Comparison of ENCODE assay signal across 2 cellular contexts in the genomic region with DNA sequence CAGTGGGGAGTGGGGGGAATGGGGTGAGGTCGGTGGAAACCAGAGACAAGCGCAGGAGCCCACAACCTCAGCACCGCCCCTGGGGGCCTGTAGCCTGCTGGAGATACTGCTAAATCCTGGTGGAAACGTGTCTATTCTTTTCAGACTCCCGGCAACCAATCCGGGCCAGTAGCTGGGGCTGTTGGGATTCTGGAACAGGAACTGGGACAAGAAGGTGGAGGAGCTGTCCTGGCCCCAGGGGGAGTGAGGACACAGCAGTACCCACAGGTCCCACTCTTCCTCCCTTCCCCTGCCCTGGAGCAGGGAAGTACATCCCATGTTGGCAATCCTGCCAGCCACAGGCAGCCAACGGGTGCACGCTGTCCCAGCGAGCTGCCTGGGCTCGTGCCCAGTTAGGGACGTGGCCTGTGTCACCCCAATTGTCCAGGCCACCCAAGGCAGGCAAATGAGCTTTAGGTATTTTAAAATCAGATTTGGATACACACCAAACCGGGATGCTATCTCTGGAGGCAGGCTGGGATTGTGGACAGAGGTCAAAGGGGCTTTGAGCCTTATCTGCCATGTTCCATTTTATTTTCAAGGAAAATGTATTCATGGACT.
TF ChIP-seq lines count a peak whose summit lies in the region.

No MANE protein-coding gene starts in this region.

TF ChIP-seq in IMR-90, 13 proteins besides CTCF, POLR2A, EP300 and RAD21:
- TF ChIP-seq FOS (IDR thresholded peaks at IDR 0.05; ENCODE audit: low read depth, low read length) (no peak), SMC3 (IDR thresholded peaks at IDR 0.05; ENCODE audit: low read depth, low read length) (no peak), MXI1 (IDR thresholded peaks at IDR 0.05; ENCODE audit: borderline replicate concordance, low read depth, low read length) (no peak), CHD1 (IDR thresholded peaks at IDR 0.05; ENCODE audit: low read depth, low read length) (no peak), BHLHE40 (IDR thresholded peaks at IDR 0.05; ENCODE audit: low read depth, low read length) (no peak), RCOR1 (IDR thresholded peaks at IDR 0.05; ENCODE audit: insufficient replicate concordance, low read length) (no peak), RFX5 (IDR thresholded peaks at IDR 0.05; ENCODE audit: low read depth, low read length) (no peak), CEBPB (IDR thresholded peaks at IDR 0.05; ENCODE audit: low read depth, low read length) (no peak), MAZ (IDR thresholded peaks at IDR 0.05; ENCODE audit: borderline replicate concordance, low read depth, low read length) (no peak), MAFK (IDR thresholded peaks at IDR 0.05; ENCODE audit: low read depth, low read length) (no peak), NFE2L2 (IDR thresholded peaks at IDR 0.05; ENCODE audit: low read depth, low read length) (no peak)
- TF ChIP-seq, protein P1, sequence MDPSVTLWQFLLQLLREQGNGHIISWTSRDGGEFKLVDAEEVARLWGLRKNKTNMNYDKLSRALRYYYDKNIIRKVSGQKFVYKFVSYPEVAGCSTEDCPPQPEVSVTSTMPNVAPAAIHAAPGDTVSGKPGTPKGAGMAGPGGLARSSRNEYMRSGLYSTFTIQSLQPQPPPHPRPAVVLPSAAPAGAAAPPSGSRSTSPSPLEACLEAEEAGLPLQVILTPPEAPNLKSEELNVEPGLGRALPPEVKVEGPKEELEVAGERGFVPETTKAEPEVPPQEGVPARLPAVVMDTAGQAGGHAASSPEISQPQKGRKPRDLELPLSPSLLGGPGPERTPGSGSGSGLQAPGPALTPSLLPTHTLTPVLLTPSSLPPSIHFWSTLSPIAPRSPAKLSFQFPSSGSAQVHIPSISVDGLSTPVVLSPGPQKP (IDR thresholded peaks at IDR 0.05; ENCODE audit: borderline replicate concordance, low read depth, low read length), result no peak
- TF ChIP-seq, protein P2, sequence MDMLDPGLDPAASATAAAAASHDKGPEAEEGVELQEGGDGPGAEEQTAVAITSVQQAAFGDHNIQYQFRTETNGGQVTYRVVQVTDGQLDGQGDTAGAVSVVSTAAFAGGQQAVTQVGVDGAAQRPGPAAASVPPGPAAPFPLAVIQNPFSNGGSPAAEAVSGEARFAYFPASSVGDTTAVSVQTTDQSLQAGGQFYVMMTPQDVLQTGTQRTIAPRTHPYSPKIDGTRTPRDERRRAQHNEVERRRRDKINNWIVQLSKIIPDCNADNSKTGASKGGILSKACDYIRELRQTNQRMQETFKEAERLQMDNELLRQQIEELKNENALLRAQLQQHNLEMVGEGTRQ (IDR thresholded peaks at IDR 0.05; ENCODE audit: low read depth, low read length), result no peak

TF ChIP-seq in HepG2, 621 proteins besides CTCF, POLR2A, EP300 and RAD21 (continues in another document):
- TF ChIP-seq DNMT1 (CRISPR knock-in tag; IDR thresholded peaks at IDR 0.05) (peak; percentile 48; the same call in 1 of the 2 replicates), SOX6 (IDR thresholded peaks at IDR 0.05) (no peak), SOX6 (CRISPR knock-in tag; IDR thresholded peaks at IDR 0.05) (0 out of 2 replicates have a peak, but pooled peaks have one; percentile 8), HIVEP1 (CRISPR knock-in tag; IDR thresholded peaks at IDR 0.05) (0 out of 2 replicates have a peak, but pooled peaks have one; percentile 31), MED8 (CRISPR knock-in tag; IDR thresholded peaks at IDR 0.05; ENCODE audit: insufficient replicate concordance) (peak; percentile 24), ZNF878 (CRISPR knock-in tag; IDR thresholded peaks at IDR 0.05) (no peak), ZNF354B (CRISPR knock-in tag; IDR thresholded peaks at IDR 0.05) (no peak), BORCS8-MEF2B (CRISPR knock-in tag; IDR thresholded peaks at IDR 0.05) (peak; percentile 41; the same call in 1 of the 2 replicates), IKZF4 (CRISPR knock-in tag; IDR thresholded peaks at IDR 0.05; ENCODE audit: borderline replicate concordance, low read depth, not compliant biosample characterization) (no peak), SALL2 (CRISPR knock-in tag; IDR thresholded peaks at IDR 0.05) (no peak), POLR2AphosphoS2 (IDR thresholded peaks at IDR 0.05; ENCODE audit: low read depth, low read length) (no peak), ZNF274 (CRISPR knock-in tag; IDR thresholded peaks at IDR 0.05) (peak; percentile 40; the same call in 1 of the 2 replicates), ZNF749 (CRISPR knock-in tag; IDR thresholded peaks at IDR 0.05; ENCODE audit: borderline replicate concordance) (no peak), HNRNPL (IDR thresholded peaks at IDR 0.05; ENCODE audit: low read depth, low read length) (peak; percentile 76; the same call in 1 of the 2 replicates), CBX5 (CRISPR knock-in tag; IDR thresholded peaks at IDR 0.05; ENCODE audit: borderline replicate concordance) (no peak), ADNP (CRISPR knock-in tag; IDR thresholded peaks at IDR 0.05) (no peak), KDM1A (CRISPR knock-in tag; IDR thresholded peaks at IDR 0.05) (no peak), ZSCAN25 (CRISPR knock-in tag; IDR thresholded peaks at IDR 0.05) (0 out of 2 replicates have a peak, but pooled peaks have one; percentile 20), ZNF333 (CRISPR knock-in tag; IDR thresholded peaks at IDR 0.05; ENCODE audit: borderline replicate concordance) (no peak; the same call in 1 of the 2 replicates), TMF1 (CRISPR knock-in tag; IDR thresholded peaks at IDR 0.05; ENCODE audit: low read depth) (no peak), HNRNPUL1 (IDR thresholded peaks at IDR 0.05; ENCODE audit: low read depth, low read length) (no peak), POGZ (CRISPR knock-in tag; IDR thresholded peaks at IDR 0.05) (0 out of 2 replicates have a peak, but pooled peaks have one; percentile 14), ZNF709 (CRISPR knock-in tag; IDR thresholded peaks at IDR 0.05) (no peak; the same call in 1 of the 2 replicates), AGO1 (IDR thresholded peaks at IDR 0.05; ENCODE audit: low read depth, low read length, poor library complexity, severe bottlenecking) (no peak), NFE2L1 (CRISPR knock-in tag; IDR thresholded peaks at IDR 0.05; ENCODE audit: borderline replicate concordance) (no peak), KMT2A (CRISPR knock-in tag; IDR thresholded peaks at IDR 0.05) (no peak), ZNF607 (CRISPR knock-in tag; IDR thresholded peaks at IDR 0.05; ENCODE audit: borderline replicate concordance) (0 out of 2 replicates have a peak, but pooled peaks have one; percentile 2)
- TF ChIP-seq, protein P3, sequence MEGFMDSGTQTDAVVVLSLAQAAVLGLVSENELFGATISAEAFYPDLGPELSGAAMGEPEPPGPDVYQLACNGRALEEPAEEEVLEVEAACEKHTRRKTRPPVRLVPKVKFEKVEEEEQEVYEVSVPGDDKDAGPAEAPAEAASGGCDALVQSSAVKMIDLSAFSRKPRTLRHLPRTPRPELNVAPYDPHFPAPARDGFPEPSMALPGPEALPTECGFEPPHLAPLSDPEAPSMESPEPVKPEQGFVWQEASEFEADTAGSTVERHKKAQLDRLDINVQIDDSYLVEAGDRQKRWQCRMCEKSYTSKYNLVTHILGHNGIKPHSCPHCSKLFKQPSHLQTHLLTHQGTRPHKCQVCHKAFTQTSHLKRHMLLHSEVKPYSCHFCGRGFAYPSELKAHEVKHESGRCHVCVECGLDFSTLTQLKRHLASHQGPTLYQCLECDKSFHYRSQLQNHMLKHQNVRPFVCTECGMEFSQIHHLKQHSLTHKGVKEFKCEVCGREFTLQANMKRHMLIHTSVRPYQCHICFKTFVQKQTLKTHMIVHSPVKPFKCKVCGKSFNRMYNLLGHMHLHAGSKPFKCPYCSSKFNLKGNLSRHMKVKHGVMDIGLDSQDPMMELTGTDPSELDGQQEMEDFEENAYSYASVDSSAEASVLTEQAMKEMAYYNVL (CRISPR knock-in tag; IDR thresholded peaks at IDR 0.05; ENCODE audit: borderline replicate concordance), result 0 out of 2 replicates have a peak, but pooled peaks have one; percentile 31
- TF ChIP-seq, protein P4, sequence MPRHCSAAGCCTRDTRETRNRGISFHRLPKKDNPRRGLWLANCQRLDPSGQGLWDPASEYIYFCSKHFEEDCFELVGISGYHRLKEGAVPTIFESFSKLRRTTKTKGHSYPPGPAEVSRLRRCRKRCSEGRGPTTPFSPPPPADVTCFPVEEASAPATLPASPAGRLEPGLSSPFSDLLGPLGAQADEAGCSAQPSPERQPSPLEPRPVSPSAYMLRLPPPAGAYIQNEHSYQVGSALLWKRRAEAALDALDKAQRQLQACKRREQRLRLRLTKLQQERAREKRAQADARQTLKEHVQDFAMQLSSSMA (CRISPR knock-in tag; IDR thresholded peaks at IDR 0.05), result 0 out of 2 replicates have a peak, but pooled peaks have one; percentile 48
- TF ChIP-seq, protein P5, sequence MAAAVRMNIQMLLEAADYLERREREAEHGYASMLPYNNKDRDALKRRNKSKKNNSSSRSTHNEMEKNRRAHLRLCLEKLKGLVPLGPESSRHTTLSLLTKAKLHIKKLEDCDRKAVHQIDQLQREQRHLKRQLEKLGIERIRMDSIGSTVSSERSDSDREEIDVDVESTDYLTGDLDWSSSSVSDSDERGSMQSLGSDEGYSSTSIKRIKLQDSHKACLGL (CRISPR knock-in tag; IDR thresholded peaks at IDR 0.05), result 0 out of 2 replicates have a peak, but pooled peaks have one; percentile 47
- TF ChIP-seq, protein P6, sequence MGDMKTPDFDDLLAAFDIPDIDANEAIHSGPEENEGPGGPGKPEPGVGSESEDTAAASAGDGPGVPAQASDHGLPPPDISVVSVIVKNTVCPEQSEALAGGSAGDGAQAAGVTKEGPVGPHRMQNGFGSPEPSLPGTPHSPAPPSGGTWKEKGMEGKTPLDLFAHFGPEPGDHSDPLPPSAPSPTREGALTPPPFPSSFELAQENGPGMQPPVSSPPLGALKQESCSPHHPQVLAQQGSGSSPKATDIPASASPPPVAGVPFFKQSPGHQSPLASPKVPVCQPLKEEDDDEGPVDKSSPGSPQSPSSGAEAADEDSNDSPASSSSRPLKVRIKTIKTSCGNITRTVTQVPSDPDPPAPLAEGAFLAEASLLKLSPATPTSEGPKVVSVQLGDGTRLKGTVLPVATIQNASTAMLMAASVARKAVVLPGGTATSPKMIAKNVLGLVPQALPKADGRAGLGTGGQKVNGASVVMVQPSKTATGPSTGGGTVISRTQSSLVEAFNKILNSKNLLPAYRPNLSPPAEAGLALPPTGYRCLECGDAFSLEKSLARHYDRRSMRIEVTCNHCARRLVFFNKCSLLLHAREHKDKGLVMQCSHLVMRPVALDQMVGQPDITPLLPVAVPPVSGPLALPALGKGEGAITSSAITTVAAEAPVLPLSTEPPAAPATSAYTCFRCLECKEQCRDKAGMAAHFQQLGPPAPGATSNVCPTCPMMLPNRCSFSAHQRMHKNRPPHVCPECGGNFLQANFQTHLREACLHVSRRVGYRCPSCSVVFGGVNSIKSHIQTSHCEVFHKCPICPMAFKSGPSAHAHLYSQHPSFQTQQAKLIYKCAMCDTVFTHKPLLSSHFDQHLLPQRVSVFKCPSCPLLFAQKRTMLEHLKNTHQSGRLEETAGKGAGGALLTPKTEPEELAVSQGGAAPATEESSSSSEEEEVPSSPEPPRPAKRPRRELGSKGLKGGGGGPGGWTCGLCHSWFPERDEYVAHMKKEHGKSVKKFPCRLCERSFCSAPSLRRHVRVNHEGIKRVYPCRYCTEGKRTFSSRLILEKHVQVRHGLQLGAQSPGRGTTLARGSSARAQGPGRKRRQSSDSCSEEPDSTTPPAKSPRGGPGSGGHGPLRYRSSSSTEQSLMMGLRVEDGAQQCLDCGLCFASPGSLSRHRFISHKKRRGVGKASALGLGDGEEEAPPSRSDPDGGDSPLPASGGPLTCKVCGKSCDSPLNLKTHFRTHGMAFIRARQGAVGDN (CRISPR knock-in tag; IDR thresholded peaks at IDR 0.05), result peak; percentile 75
- TF ChIP-seq, protein P7, sequence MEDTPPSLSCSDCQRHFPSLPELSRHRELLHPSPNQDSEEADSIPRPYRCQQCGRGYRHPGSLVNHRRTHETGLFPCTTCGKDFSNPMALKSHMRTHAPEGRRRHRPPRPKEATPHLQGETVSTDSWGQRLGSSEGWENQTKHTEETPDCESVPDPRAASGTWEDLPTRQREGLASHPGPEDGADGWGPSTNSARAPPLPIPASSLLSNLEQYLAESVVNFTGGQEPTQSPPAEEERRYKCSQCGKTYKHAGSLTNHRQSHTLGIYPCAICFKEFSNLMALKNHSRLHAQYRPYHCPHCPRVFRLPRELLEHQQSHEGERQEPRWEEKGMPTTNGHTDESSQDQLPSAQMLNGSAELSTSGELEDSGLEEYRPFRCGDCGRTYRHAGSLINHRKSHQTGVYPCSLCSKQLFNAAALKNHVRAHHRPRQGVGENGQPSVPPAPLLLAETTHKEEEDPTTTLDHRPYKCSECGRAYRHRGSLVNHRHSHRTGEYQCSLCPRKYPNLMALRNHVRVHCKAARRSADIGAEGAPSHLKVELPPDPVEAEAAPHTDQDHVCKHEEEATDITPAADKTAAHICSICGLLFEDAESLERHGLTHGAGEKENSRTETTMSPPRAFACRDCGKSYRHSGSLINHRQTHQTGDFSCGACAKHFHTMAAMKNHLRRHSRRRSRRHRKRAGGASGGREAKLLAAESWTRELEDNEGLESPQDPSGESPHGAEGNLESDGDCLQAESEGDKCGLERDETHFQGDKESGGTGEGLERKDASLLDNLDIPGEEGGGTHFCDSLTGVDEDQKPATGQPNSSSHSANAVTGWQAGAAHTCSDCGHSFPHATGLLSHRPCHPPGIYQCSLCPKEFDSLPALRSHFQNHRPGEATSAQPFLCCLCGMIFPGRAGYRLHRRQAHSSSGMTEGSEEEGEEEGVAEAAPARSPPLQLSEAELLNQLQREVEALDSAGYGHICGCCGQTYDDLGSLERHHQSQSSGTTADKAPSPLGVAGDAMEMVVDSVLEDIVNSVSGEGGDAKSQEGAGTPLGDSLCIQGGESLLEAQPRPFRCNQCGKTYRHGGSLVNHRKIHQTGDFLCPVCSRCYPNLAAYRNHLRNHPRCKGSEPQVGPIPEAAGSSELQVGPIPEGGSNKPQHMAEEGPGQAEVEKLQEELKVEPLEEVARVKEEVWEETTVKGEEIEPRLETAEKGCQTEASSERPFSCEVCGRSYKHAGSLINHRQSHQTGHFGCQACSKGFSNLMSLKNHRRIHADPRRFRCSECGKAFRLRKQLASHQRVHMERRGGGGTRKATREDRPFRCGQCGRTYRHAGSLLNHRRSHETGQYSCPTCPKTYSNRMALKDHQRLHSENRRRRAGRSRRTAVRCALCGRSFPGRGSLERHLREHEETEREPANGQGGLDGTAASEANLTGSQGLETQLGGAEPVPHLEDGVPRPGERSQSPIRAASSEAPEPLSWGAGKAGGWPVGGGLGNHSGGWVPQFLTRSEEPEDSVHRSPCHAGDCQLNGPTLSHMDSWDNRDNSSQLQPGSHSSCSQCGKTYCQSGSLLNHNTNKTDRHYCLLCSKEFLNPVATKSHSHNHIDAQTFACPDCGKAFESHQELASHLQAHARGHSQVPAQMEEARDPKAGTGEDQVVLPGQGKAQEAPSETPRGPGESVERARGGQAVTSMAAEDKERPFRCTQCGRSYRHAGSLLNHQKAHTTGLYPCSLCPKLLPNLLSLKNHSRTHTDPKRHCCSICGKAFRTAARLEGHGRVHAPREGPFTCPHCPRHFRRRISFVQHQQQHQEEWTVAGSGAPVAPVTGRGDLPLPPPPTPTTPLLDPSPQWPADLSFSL (CRISPR knock-in tag; IDR thresholded peaks at IDR 0.05), result peak; percentile 62; the same call in 1 of the 2 replicates
